ENCODE assay signal across 24 cellular contexts in the genomic region with DNA sequence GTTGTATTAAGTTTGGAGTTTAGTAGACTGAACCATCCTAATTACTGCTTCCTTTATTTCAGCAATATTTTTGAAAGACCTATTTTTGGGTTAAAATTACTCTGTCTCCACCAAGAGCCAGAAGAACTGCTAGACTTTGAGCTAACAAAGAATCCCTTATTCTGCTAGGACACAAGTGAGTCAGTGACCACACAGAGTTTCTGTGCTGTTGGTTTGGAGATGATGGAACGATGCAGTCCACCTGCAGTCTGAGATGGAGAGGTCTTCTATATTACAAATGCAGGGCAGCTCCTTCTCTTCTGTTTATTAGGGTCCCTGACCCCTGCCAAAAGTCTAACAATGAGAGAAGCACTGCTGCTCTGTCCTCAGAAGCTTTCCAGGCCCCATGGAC. TPM values are rescaled to one million over a fixed set of nuclear protein-coding genes. Genes with fewer than 3 reads are reported as not detected.
DNase-seq lines count a peak whose midpoint lies in the region; ATAC-seq and TF ChIP-seq lines count a peak whose summit lies in the region.
"Had no signal": no experiment of that assay in that cellular context is flagged by ENCODE, and none has a peak within 500 bp of the region (broad histone marks: within the 10 kb centered on the region; RNA-seq: fewer than 3 reads in every experiment).

No MANE protein-coding gene starts in this region.

- H3K36me3 ChIP-seq in fibroblast of lung (ENCODE audit: control insufficient read depth, insufficient read depth, low read length): no peaks in the 10 kb centered on the region
- H3K36me3 ChIP-seq: SJCRH30, tibial nerve, WERI-Rb-1 had no signal

- peak overlapping the region; percentile 28 for H3K4me2 ChIP-seq in fibroblast of lung (ENCODE audit: extremely low read depth, insufficient read depth, low read length)

- no peak for TF ChIP-seq CTCF in fibroblast of lung (conservative IDR thresholded peaks at IDR 0.05 in 1 of 2, IDR thresholded peaks at IDR 0.05 in 1 of 2; ENCODE audit: low read depth in 1 of 2, low read length in 2 of 2)
- no peak for TF ChIP-seq CTCF in GM13977 (IDR thresholded peaks at IDR 0.05; ENCODE audit: extremely low read depth, insufficient read depth, missing control alignments)

- H3K79me2 ChIP-seq in fibroblast of lung (ENCODE audit: control insufficient read depth, insufficient read depth, low read length): no peaks in the 10 kb centered on the region

- in situ Hi-C loops in GM13977 (cut with MboI; ENCODE audit: low pct_unique_long_range_greater_than_20kb, low sequenced_read_pairs, unreplicated experiment): no loop called here

- no peaks in the 10 kb centered on the region for H4K20me1 ChIP-seq in fibroblast of lung (ENCODE audit: control insufficient read depth, extremely low read depth, insufficient read depth, low read length)

- ATAC-seq in GM18907 (IDR thresholded peaks at IDR 0.05; ENCODE audit: unreplicated experiment) (peak; percentile 47), HG02970 (IDR thresholded peaks at IDR 0.05; ENCODE audit: low FRiP score, unreplicated experiment) (no peak), GM18498 (IDR thresholded peaks at IDR 0.05; ENCODE audit: unreplicated experiment) (no peak)
- ATAC-seq: CD8-positive, alpha-beta T cell; Panc1; stimulated activated naive CD8-positive, alpha-beta T cell treated with anti-CD3 and anti-CD28 coated beads, Interleukin-15, Interleukin-2, amounts not matched to agents 100 U/mL and 50 U/mL, for 24 hours had no signal

- H3K9me3 ChIP-seq in fibroblast of lung (ENCODE audit: control insufficient read depth, insufficient read depth, low read depth, low read length): no peaks in the 10 kb centered on the region
- H3K9me3 ChIP-seq: SJCRH30, tibial nerve had no signal

- DNase-seq in HT1080 (ENCODE audit: low read depth): peak; percentile 59
- DNase-seq in fibroblast of lung (ENCODE audit: low read depth in 2 of 2): peak; percentile 15 to 50
- DNase-seq in substantia nigra (lab: John Stamatoyannopoulos, UW): peak in 8 of 49 donors; percentile 2 to 54 (median 21)
- no peak for DNase-seq in GM13977 (ENCODE audit: low spot score)
- no peak for DNase-seq in activated gamma-delta T cell (lab: John Stamatoyannopoulos, UW)
- DNase-seq: activated CD8-positive, alpha-beta memory T cell treated with anti-CD3 and anti-CD28 coated beads, Interleukin-2, amount 50 U/mL, for 4 hours; activated naive CD8-positive, alpha-beta T cell treated with anti-CD3 and anti-CD28 coated beads for 36 hours; CD8-positive, alpha-beta T cell; effector CD4-positive, alpha-beta T cell; Kasumi-1; kidney; NCI-H1092 treated with DMSO at 0.1 percent for 48 hours; NCI-H2029 treated with DMSO at 0.1 percent for 48 hours; SJCRH30; stimulated activated CD4-positive, alpha-beta T cell treated with anti-CD3 and anti-CD28 coated beads, Interleukin-2, amount 100 ng/mL, for 48 hours; stimulated activated naive CD8-positive, alpha-beta T cell treated with anti-CD3 and anti-CD28 coated beads, Interleukin-15, Interleukin-2, amounts not matched to agents 100 U/mL and 50 U/mL, for 24 hours; T-helper 2 cell; WERI-Rb-1 had no signal

- no peak overlapping the region for H3K4me3 ChIP-seq in fibroblast of lung (replicated peaks in 1 of 4; ENCODE audit: control extremely low read depth in 1 of 4, insufficient read depth in 1 of 4, low read depth in 3 of 4, low read length in 4 of 4)
- H3K4me3 ChIP-seq: SJCRH30, tibial nerve had no signal

- H3K4me1 ChIP-seq in fibroblast of lung (ENCODE audit: control insufficient read depth, extremely low read depth, insufficient read depth, low read length): peaks cover 10% of the 10 kb centered on the region
- H3K4me1 ChIP-seq: SJCRH30, tibial nerve had no signal

- H3K27me3 ChIP-seq in fibroblast of lung (ENCODE audit: control insufficient read depth, insufficient read depth, low read length): no peaks in the 10 kb centered on the region
- H3K27me3 ChIP-seq: SJCRH30 had no signal

- no peak overlapping the region for H2AFZ ChIP-seq in fibroblast of lung (ENCODE audit: low read length)

- H3K27ac ChIP-seq in fibroblast of lung (ENCODE audit: insufficient read depth, low read length): peak overlapping the region; percentile 55
- peak overlapping the region; percentile 78 for H3K27ac ChIP-seq in substantia nigra (ENCODE audit: low read depth, low read length, poor library complexity, severe bottlenecking)
- H3K27ac ChIP-seq: SJCRH30, tibial nerve, WERI-Rb-1 had no signal

- no peak overlapping the region for H3K9ac ChIP-seq in fibroblast of lung (ENCODE audit: insufficient read depth, low read length)

RNA-seq across cellular contexts. Expression of a gene that starts 6.7 kb away (rescaled TPM):
- 14.2 and 16.0 TPM in 2 replicates for total RNA-seq in HT1080 (2014; rRNA removed; shearing (Covaris generic))
- 8.5 and 8.6 TPM in 2 replicates for polyA plus RNA-seq in HT1080 (2015; cell fraction: cytosol; rRNA removed)
- polyA plus RNA-seq in HT1080 (2015; cell fraction: nucleus; rRNA removed): 6.1 and 7.5 TPM in 2 replicates
- 4.5 and 7.7 TPM in 2 replicates for total RNA-seq in fibroblast of lung
- polyA plus RNA-seq in fibroblast of lung: 17.8 and 39.0 TPM in 2 replicates
- polyA plus RNA-seq in fibroblast of lung (2012): 11.0 and 20.9 TPM in 2 replicates
- 0.63 and 8.0 TPM in 2 replicates for polyA minus RNA-seq in fibroblast of lung (ENCODE audit: low replicate concordance)
- total RNA-seq: activated naive CD8-positive, alpha-beta T cell treated with anti-CD3 and anti-CD28 coated beads for 36 hours; activated T-helper 2 cell treated with anti-CD3 and anti-CD28 coated beads, Interferon-gamma antibody, Interleukin-2, Interleukin-4, amounts not matched to agents 10 μg/mL and 5 μg/mL and 100 μg/mL, durations not matched to agents 14 hours and 24 hours and 36 hours; CD8-positive, alpha-beta T cell had no signal

Comparison
In these comparisons a context has a peak if more than half of its experiments do, and no peak if none do; other contexts are left out.
1. DNase-seq: peak in HT1080 (single experiment) and fibroblast of lung (2 of 2); none in GM13977 (single experiment) and activated gamma-delta T cell (single experiment).